1 cellular context compared by ENCODE assay signal in the genomic region with DNA sequence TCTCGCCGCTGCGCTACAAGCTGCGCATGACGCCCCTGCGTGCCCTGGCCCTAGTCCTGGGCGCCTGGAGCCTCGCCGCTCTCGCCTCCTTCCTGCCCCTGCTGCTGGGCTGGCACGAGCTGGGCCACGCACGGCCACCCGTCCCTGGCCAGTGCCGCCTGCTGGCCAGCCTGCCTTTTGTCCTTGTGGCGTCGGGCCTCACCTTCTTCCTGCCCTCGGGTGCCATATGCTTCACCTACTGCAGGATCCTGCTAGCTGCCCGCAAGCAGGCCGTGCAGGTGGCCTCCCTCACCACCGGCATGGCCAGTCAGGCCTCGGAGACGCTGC.
TF ChIP-seq lines count a peak whose summit lies in the region.

No MANE protein-coding gene starts in this region.

TF ChIP-seq in HEK293T, 16 proteins besides CTCF, POLR2A, EP300 and RAD21 (continued from another document):
- TF ChIP-seq ARNT (IDR thresholded peaks at IDR 0.05) (no peak), CTBP1 (IDR thresholded peaks at IDR 0.05; ENCODE audit: borderline replicate concordance) (no peak), HDGF (IDR thresholded peaks at IDR 0.05; ENCODE audit: borderline replicate concordance) (no peak), ELF4 (IDR thresholded peaks at IDR 0.05) (no peak), L3MBTL2 (conservative IDR thresholded peaks at IDR 0.05) (no peak)
